Comparison of ENCODE assay signal across 9 cellular contexts in the genomic region with DNA sequence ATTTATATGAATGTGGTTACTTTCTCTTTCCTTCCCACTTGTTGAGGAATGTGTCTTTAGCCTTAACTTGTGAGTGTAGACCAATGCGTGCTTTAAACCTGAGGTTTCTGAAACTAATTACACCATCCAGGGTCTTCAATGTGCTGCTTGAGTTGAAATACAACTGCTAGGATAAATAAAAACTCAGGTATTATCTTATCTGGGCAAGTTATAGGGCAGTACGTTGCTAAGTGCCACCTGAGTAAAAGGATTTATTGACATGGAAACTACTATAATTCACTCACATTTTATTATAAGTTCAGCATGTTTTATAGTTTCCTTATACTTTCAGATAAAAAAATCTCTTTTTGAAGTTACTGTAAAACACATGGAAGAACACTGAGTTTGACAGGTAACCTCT.
"Had no signal": no experiment of that assay in that cellular context is flagged by ENCODE, and none has a peak within 500 bp of the region (broad histone marks: within the 10 kb centered on the region; RNA-seq: fewer than 3 reads in every experiment).

No MANE protein-coding gene starts in this region.

- ATAC-seq: GM23338, HCT116 had no signal

- H3K36me3 ChIP-seq: HAP-1 had no signal

- DNase-seq: GM23248, GOT3, H7, H9, HCEC 1CT, HFFc6 had no signal

- H3K9me3 ChIP-seq: HAP-1 had no signal

- H3K4me3 ChIP-seq: GM23248, GM23338, HAP-1 had no signal

- H3K4me1 ChIP-seq: HAP-1 had no signal
